In genomic region chr14:47919334-47919846, GRCh38 we compare ENCODE assay signal across 32 cellular contexts.
"Had no signal": no experiment of that assay in that cellular context is flagged by ENCODE, and none has a peak within 500 bp of the region (broad histone marks: within the 10 kb centered on the region; RNA-seq: fewer than 3 reads in every experiment).

No MANE protein-coding gene starts in this region.

- H3K9me3 Mint-ChIP-seq: activated naive CD8-positive, alpha-beta T cell treated with anti-CD3 and anti-CD28 coated beads for 36 hours; activated T-helper 17 cell treated with anti-CD3 and anti-CD28 coated beads, Interleukin-2, amount 50 U/mL, for 72 hours had no signal

- H3K36me3 Mint-ChIP-seq: activated naive CD8-positive, alpha-beta T cell treated with anti-CD3 and anti-CD28 coated beads for 36 hours had no signal

- H3K4me1 Mint-ChIP-seq: activated naive CD8-positive, alpha-beta T cell treated with anti-CD3 and anti-CD28 coated beads for 36 hours; activated T-helper 17 cell treated with anti-CD3 and anti-CD28 coated beads, Interleukin-2, amount 50 U/mL, for 72 hours; WTC11 had no signal

- H3K27me3 Mint-ChIP-seq: activated CD4-positive, alpha-beta T cell treated with anti-CD3 and anti-CD28 coated beads for 36 hours; activated CD8-positive, alpha-beta T cell treated with anti-CD3 and anti-CD28 coated beads for 36 hours; activated naive CD8-positive, alpha-beta T cell treated with anti-CD3 and anti-CD28 coated beads for 36 hours; activated T-helper 17 cell treated with anti-CD3 and anti-CD28 coated beads, Interleukin-2, amount 50 U/mL, for 72 hours had no signal

- ATAC-seq: activated CD4-positive, alpha-beta T cell treated with anti-CD3 and anti-CD28 coated beads for 36 hours; activated CD4-positive, CD25-positive, alpha-beta regulatory T cell treated with anti-CD3 and anti-CD28 coated beads, Interleukin-2, amount 50 U/mL, for 24 hours; activated CD8-positive, alpha-beta T cell treated with anti-CD3 and anti-CD28 coated beads for 36 hours; activated T-cell treated with anti-CD3 and anti-CD28 coated beads, Interleukin-2, amount 50 U/mL, for 72 hours; activated T-helper 17 cell treated with anti-CD3 and anti-CD28 coated beads, Interleukin-2, amount 50 U/mL, for 72 hours; PC-3; WTC11 had no signal

- DNase-seq: activated CD4-positive, alpha-beta T cell treated with anti-CD3 and anti-CD28 coated beads for 36 hours; activated CD8-positive, alpha-beta T cell treated with anti-CD3 and anti-CD28 coated beads for 36 hours; activated effector memory CD4-positive, alpha-beta T cell treated with anti-CD3 and anti-CD28 coated beads, Interleukin-2, amount 50 U/mL, for 16 hours; activated naive CD4-positive, alpha-beta T cell; activated naive CD4-positive, alpha-beta T cell treated with anti-CD3 and anti-CD28 coated beads, Interleukin-2, amount 50 U/mL, for 16 hours; activated naive CD8-positive, alpha-beta T cell treated with anti-CD3 and anti-CD28 coated beads for 36 hours; activated T-cell treated with anti-CD3 and anti-CD28 coated beads, Interleukin-2, amount 50 U/mL, for 1 hour; activated T-cell treated with anti-CD3 and anti-CD28 coated beads, Interleukin-2, amount 50 U/mL, for 72 hours; amniotic stem cell; brain microvascular endothelial cell; KG1; MM.1S; MV-4-11; NCI-H1092; NCI-H1417; NCI-H146; NCI-H187; NCI-H2029 treated with DMSO at 0.1 percent for 48 hours; NCI-H2107; NCI-H2171; NCI-H446; NCI-H524; NCI-H82; PC-3; RPMI8226; SHP77 treated with DMSO at 0.1 percent for 48 hours; SK-N-SH had no signal

- H3K27ac Mint-ChIP-seq: activated CD4-positive, alpha-beta T cell treated with anti-CD3 and anti-CD28 coated beads for 36 hours; activated CD8-positive, alpha-beta T cell treated with anti-CD3 and anti-CD28 coated beads for 36 hours; activated naive CD8-positive, alpha-beta T cell treated with anti-CD3 and anti-CD28 coated beads for 36 hours; activated T-cell treated with anti-CD3 and anti-CD28 coated beads, Interleukin-2, amount 50 U/mL, for 72 hours; activated T-helper 17 cell treated with anti-CD3 and anti-CD28 coated beads, Interleukin-2, amount 50 U/mL, for 72 hours; T-helper 1 cell treated with Interleukin-12 subunit alpha and Interleukin-12 subunit beta and Interleukin-4 antibody, amounts not matched to agents 30 μg/mL and 1 μg/mL, for 36 hours; T-helper 2 cell treated with Interferon-gamma antibody and Interleukin-4, amounts not matched to agents 5 μg/mL and 100 μg/mL, for 36 hours; WTC11 had no signal

- H3K4me3 Mint-ChIP-seq: activated CD4-positive, alpha-beta T cell treated with anti-CD3 and anti-CD28 coated beads for 36 hours; activated CD8-positive, alpha-beta T cell treated with anti-CD3 and anti-CD28 coated beads for 36 hours; activated naive CD8-positive, alpha-beta T cell treated with anti-CD3 and anti-CD28 coated beads for 36 hours; activated T-cell treated with anti-CD3 and anti-CD28 coated beads, Interleukin-2, amount 50 U/mL, for 72 hours; activated T-helper 17 cell treated with anti-CD3 and anti-CD28 coated beads, Interleukin-2, amount 50 U/mL, for 72 hours; T-helper 1 cell treated with Interleukin-12 subunit alpha and Interleukin-12 subunit beta and Interleukin-4 antibody, amounts not matched to agents 30 μg/mL and 1 μg/mL, for 36 hours; T-helper 2 cell treated with Interferon-gamma antibody and Interleukin-4, amounts not matched to agents 5 μg/mL and 100 μg/mL, for 36 hours; WTC11 had no signal
